ENCODE assay signal across 14 cellular contexts in genomic region chr5:138054863-138055558, GRCh38. TPM values are rescaled to one million over a fixed set of nuclear protein-coding genes. Genes with fewer than 3 reads are reported as not detected.
DNase-seq lines count a peak whose midpoint lies in the region; ATAC-seq and TF ChIP-seq lines count a peak whose summit lies in the region.
"Had no signal": no experiment of that assay in that cellular context is flagged by ENCODE, and none has a peak within 500 bp of the region (broad histone marks: within the 10 kb centered on the region; RNA-seq: fewer than 3 reads in every experiment).

No MANE protein-coding gene starts in this region.

- no peaks in the 10 kb centered on the region for H3K9me3 Mint-ChIP-seq in WTC11
- H3K9me3 Mint-ChIP-seq: activated CD4-positive, alpha-beta memory T cell treated with anti-CD3 and anti-CD28 coated beads, Interleukin-2, amount 10 ng/mL, durations not matched to agents 7 days and 5 days; activated naive CD8-positive, alpha-beta T cell treated with anti-CD3 and anti-CD28 coated beads, Interleukin-2, amount 50 U/mL, for 24 hours; IgD-negative memory B cell had no signal

- H2AFZ ChIP-seq in PC-9, result no peak overlapping the region

- TF ChIP-seq CTCF in WTC11 (IDR thresholded peaks at IDR 0.05) (no peak), PC-9 (conservative IDR thresholded peaks at IDR 0.05) (no peak)

- no peaks in the 10 kb centered on the region for H3K36me3 ChIP-seq in HUES48 (ENCODE audit: control insufficient read depth, insufficient read depth, low read length)
- H3K36me3 ChIP-seq in PC-9 (ENCODE audit: low read depth), result no peaks in the 10 kb centered on the region

- DNase-seq in WTC11 (ENCODE audit: low spot score) (no peak), head of caudate nucleus (peak; percentile 13 to 92 (median 72)), pons (ENCODE audit: low spot score) (peak; percentile 88), PC-9 (no peak)
- DNase-seq: activated CD4-positive, alpha-beta memory T cell treated with anti-CD3 and anti-CD28 coated beads, Interleukin-2, amount 10 ng/mL, durations not matched to agents 7 days and 5 days; activated naive CD8-positive, alpha-beta T cell treated with anti-CD3 and anti-CD28 coated beads, Interleukin-2, amount 50 U/mL, for 24 hours; NCI-H524; stimulated activated CD4-positive, alpha-beta T cell treated with anti-CD3 and anti-CD28 coated beads, Interleukin-12 subunit alpha, Interleukin-12 subunit beta, amount 100 ng/mL, for 4 hours had no signal

- H3K4me1 Mint-ChIP-seq in WTC11, result peaks cover 5% of the 10 kb centered on the region; the same call in 1 of the 2 replicates

- no peaks in the 10 kb centered on the region for H4K20me1 ChIP-seq in PC-9 (ENCODE audit: insufficient read depth)

- ATAC-seq in WTC11 (peak; percentile 92), GM18519 (IDR thresholded peaks at IDR 0.05; ENCODE audit: low FRiP score, unreplicated experiment) (no peak), HG03045 (IDR thresholded peaks at IDR 0.05; ENCODE audit: unreplicated experiment) (no peak), GM21737 (IDR thresholded peaks at IDR 0.05; ENCODE audit: unreplicated experiment) (no peak)
- ATAC-seq: activated naive CD8-positive, alpha-beta T cell treated with anti-CD3 and anti-CD28 coated beads, Interleukin-2, amount 50 U/mL, for 24 hours had no signal

- BruUV-seq in PC-9 (replicated peaks; lab: Mats Ljungman, UMichigan), result no TSS peak

- H3K9me2 ChIP-seq in PC-9 (ENCODE audit: insufficient read depth), result no peaks in the 10 kb centered on the region

- intact Hi-C loops in head of caudate nucleus (cut with DNase I) (no loop called here), PC-9 (cut with micrococcal nuclease; ENCODE audit: unreplicated experiment) (no loop called here)

- H3K4me3 ChIP-seq in HUES48 (ENCODE audit: low read depth, low read length), result peak overlapping the region; percentile 31; the same call in 1 of the 2 replicates
- H3K4me3 ChIP-seq in PC-9, result no peak overlapping the region

- H3K27me3 Mint-ChIP-seq in WTC11 (ENCODE audit: low read depth), result peaks cover 5% of the 10 kb centered on the region; the same call in 1 of the 2 replicates
- H3K27me3 Mint-ChIP-seq: activated naive CD8-positive, alpha-beta T cell treated with anti-CD3 and anti-CD28 coated beads, Interleukin-2, amount 50 U/mL, for 24 hours; IgD-negative memory B cell had no signal

- H3K9me3 ChIP-seq in HUES48 (ENCODE audit: control insufficient read depth, insufficient read depth, low read length) (no peaks in the 10 kb centered on the region), PC-9 (ENCODE audit: insufficient read depth, low read depth) (no peaks in the 10 kb centered on the region)

- H3K9ac ChIP-seq in HUES48 (ENCODE audit: low read depth, low read length), result no peak overlapping the region

- CTCF ChIA-PET in WTC11 (lab: Charles Lee), result interaction anchor here (0.8 to 3.7 kb wide), 6 partner anchors 10 to 78 kb away, joined by 3 to 25 read pairs (median 4); no protein-coding TSS in a partner anchor
- CTCF ChIA-PET in PC-9 (lab: Charles Lee), result no interaction called here

- H3K4me2 ChIP-seq in PC-9, result no peak overlapping the region

- H3K4me3 Mint-ChIP-seq in WTC11, result peak overlapping the region; percentile 58
- H3K4me3 Mint-ChIP-seq: activated CD4-positive, alpha-beta memory T cell treated with anti-CD3 and anti-CD28 coated beads, Interleukin-2, amount 10 ng/mL, durations not matched to agents 7 days and 5 days; activated naive CD8-positive, alpha-beta T cell treated with anti-CD3 and anti-CD28 coated beads, Interleukin-2, amount 50 U/mL, for 24 hours had no signal

- H3K36me3 Mint-ChIP-seq in WTC11, result no peaks in the 10 kb centered on the region
- H3K36me3 Mint-ChIP-seq: IgD-negative memory B cell had no signal

- H3K27ac ChIP-seq in HUES48 (ENCODE audit: low read depth, low read length) (peak overlapping the region; percentile 1), PC-9 (no peak overlapping the region)

- H3K27me3 ChIP-seq in HUES48 (ENCODE audit: control insufficient read depth, insufficient read depth, low read length) (no peaks in the 10 kb centered on the region), PC-9 (ENCODE audit: insufficient read depth, low read depth) (no peaks in the 10 kb centered on the region)

- no peaks in the 10 kb centered on the region for H3K79me2 ChIP-seq in PC-9 (ENCODE audit: low read depth)

- POLR2A ChIA-PET in WTC11 (lab: Charles Lee) (interaction anchor here (0.6 kb wide), 1 partner anchor 22 kb away, joined by 3 read pairs; the partner anchor contains the start of gene FAM13B), PC-9 (lab: Charles Lee; ENCODE audit: unreplicated experiment) (no interaction called here)

- no peak overlapping the region for H3K27ac Mint-ChIP-seq in WTC11
- H3K27ac Mint-ChIP-seq: activated CD4-positive, alpha-beta memory T cell treated with anti-CD3 and anti-CD28 coated beads, Interleukin-2, amount 10 ng/mL, durations not matched to agents 7 days and 5 days; activated naive CD8-positive, alpha-beta T cell treated with anti-CD3 and anti-CD28 coated beads, Interleukin-2, amount 50 U/mL, for 24 hours had no signal

- H3K4me1 ChIP-seq in HUES48 (ENCODE audit: control insufficient read depth, insufficient read depth, low read length) (no peaks in the 10 kb centered on the region), PC-9 (replicated peaks; ENCODE audit: insufficient read depth) (no peaks in the 10 kb centered on the region)

- no peaks in the 10 kb centered on the region for H3F3A ChIP-seq in PC-9 (ENCODE audit: insufficient read depth, low read depth)

TF ChIP-seq in WTC11, 78 proteins besides CTCF, POLR2A, EP300 and RAD21:
- TF ChIP-seq NFYB (CRISPR knock-in tag; conservative IDR thresholded peaks at IDR 0.05; ENCODE audit: low read depth), result 0 out of 2 replicates have a peak, but pooled peaks have one; percentile 20
- TF ChIP-seq ZNF425 (CRISPR knock-in tag; conservative IDR thresholded peaks at IDR 0.05), result no peak
- TF ChIP-seq HMGXB4 (CRISPR knock-in tag; IDR thresholded peaks at IDR 0.05), result no peak

RNA-seq across cellular contexts. Expression of gene FAM13B, which starts 22.1 kb away (rescaled TPM):
- 14.3 to 15.6 TPM (median 15.2 TPM) in 3 replicates for total RNA-seq in WTC11 (2021)
- 23.8 and 25.1 TPM in 2 replicates for total RNA-seq in PC-9 (2021)

RNA-seq across cellular contexts. Expression of gene WNT8A, which starts 28.8 kb away (rescaled TPM):
- total RNA-seq in WTC11 (2021), result 0.16 TPM in 1 of 3 replicates, not detected in the others
- total RNA-seq in PC-9 (2021), result 0.35 TPM in 1 of 2 replicates, not detected in the other
- total RNA-seq: activated CD4-positive, alpha-beta memory T cell treated with anti-CD3 and anti-CD28 coated beads, Interleukin-2, amount 10 ng/mL, durations not matched to agents 7 days and 5 days; mononuclear cell had no signal

Comparison
In these comparisons a context has a peak if more than half of its experiments do, and no peak if none do; other contexts are left out.
1. DNase-seq: peak in head of caudate nucleus (42 of 42) and pons (single experiment); none in WTC11 (single experiment) and PC-9 (0 of 2).